In genomic region chr12:17301544-17301943, GRCh38 we compare ENCODE assay signal across 25 cellular contexts.
DNase-seq lines count a peak whose midpoint lies in the region; ATAC-seq, FAIRE-seq and TF ChIP-seq lines count a peak whose summit lies in the region.
"Had no signal": no experiment of that assay in that cellular context is flagged by ENCODE, and none has a peak within 500 bp of the region (broad histone marks: within the 10 kb centered on the region; RNA-seq: fewer than 3 reads in every experiment).

No MANE protein-coding gene starts in this region.

- no peaks in the 10 kb centered on the region for H3K79me1 ChIP-seq in trophoblast cell (ENCODE audit: low read length)

- no peak overlapping the region for H4K91ac ChIP-seq in trophoblast cell (ENCODE audit: low read depth, low read length)

- no peak for TF ChIP-seq EP300 in HepG2 (IDR thresholded peaks at IDR 0.05; ENCODE audit: low read depth in 2 of 2, low read length in 2 of 2)
- no peak for TF ChIP-seq EP300 in HepG2 (CRISPR knock-in tag; IDR thresholded peaks at IDR 0.05; ENCODE audit: borderline replicate concordance)

- no peak overlapping the region for H3K14ac ChIP-seq in trophoblast cell (ENCODE audit: low read length)

- H3K27me3 ChIP-seq in A673 (replicated peaks; ENCODE audit: insufficient read depth, low read depth, low read length, poor library complexity): no peaks in the 10 kb centered on the region
- no peaks in the 10 kb centered on the region for H3K27me3 ChIP-seq in H7 (ENCODE audit: control insufficient read depth, insufficient read depth, low read length)
- H3K27me3 ChIP-seq in NT2/D1 (ENCODE audit: insufficient read depth, insufficient read length): no peaks in the 10 kb centered on the region
- no peaks in the 10 kb centered on the region for H3K27me3 ChIP-seq in vagina
- H3K27me3 ChIP-seq in trophoblast cell (ENCODE audit: insufficient read depth, low read length): no peaks in the 10 kb centered on the region
- no peaks in the 10 kb centered on the region for H3K27me3 ChIP-seq in HepG2 (ENCODE audit: control insufficient read depth in 1 of 2, insufficient read depth in 2 of 2, low read length in 2 of 2)
- H3K27me3 ChIP-seq: BLaER1, MG63 had no signal

- FAIRE-seq in HepG2 (lab: Jason Lieb, UNC): no peak
- FAIRE-seq: GM12892, H54 had no signal

- WGBS in trophoblast cell (ENCODE audit: extremely low coverage, insufficient coverage, insufficient read length): no CpG with 5 or more reads among the region's 3 CpGs
- 7% methylated on average over 2 of the region's 3 CpGs for WGBS in HepG2 (ENCODE audit: low lambda C conversion rate)

- H3K4me1 ChIP-seq in A673 (ENCODE audit: insufficient read depth, low read length, poor library complexity, severe bottlenecking) (no peaks in the 10 kb centered on the region), NT2/D1 (ENCODE audit: insufficient read depth, insufficient read length) (no peaks in the 10 kb centered on the region), vagina (no peaks in the 10 kb centered on the region), trophoblast cell (ENCODE audit: control insufficient read depth in 1 of 2, insufficient read depth in 2 of 2, low read length in 2 of 2) (no peaks in the 10 kb centered on the region), HepG2 (ENCODE audit: insufficient read depth, low read length) (no peaks in the 10 kb centered on the region)
- H3K4me1 ChIP-seq: BLaER1 had no signal

- H4K20me1 ChIP-seq in HepG2 (ENCODE audit: insufficient read depth, low read length): no peaks in the 10 kb centered on the region
- H4K20me1 ChIP-seq: BLaER1 had no signal

- H3K9me3 ChIP-seq in A673 (ENCODE audit: low read depth, low read length, poor library complexity, severe bottlenecking) (peaks cover 7% of the 10 kb centered on the region), NT2/D1 (ENCODE audit: insufficient read depth, low read length) (peaks cover 24% of the 10 kb centered on the region), vagina (no peaks in the 10 kb centered on the region), trophoblast cell (ENCODE audit: insufficient read depth, low read depth, low read length) (peaks cover 5% of the 10 kb centered on the region), HepG2 (ENCODE audit: low read length) (peaks cover 97% of the 10 kb centered on the region)

- TF ChIP-seq POLR2A in vagina (IDR thresholded peaks at IDR 0.05): no peak
- no peak for TF ChIP-seq POLR2A in HepG2 (IDR thresholded peaks at IDR 0.05; ENCODE audit: insufficient read depth in 1 of 2, low read depth in 2 of 2, low read length in 2 of 2)

- H2AK5ac ChIP-seq in trophoblast cell (ENCODE audit: low read length): no peak overlapping the region

- H3K27ac ChIP-seq in A673 (ENCODE audit: low read depth, low read length, poor library complexity, severe bottlenecking): no peak overlapping the region
- no peak overlapping the region for H3K27ac ChIP-seq in vagina
- no peak overlapping the region for H3K27ac ChIP-seq in trophoblast cell (ENCODE audit: low read depth, low read length)
- H3K27ac ChIP-seq in HepG2 (ENCODE audit: extremely low read length, insufficient read depth, low read length): no peak overlapping the region
- H3K27ac ChIP-seq: BLaER1 had no signal

- CTCF ChIA-PET in A673 (lab: Charles Lee) (interaction anchor here (0.6 kb wide), 1 partner anchor 352 kb away, joined by 6 read pairs; no protein-coding TSS in a partner anchor), HepG2 (lab: Yijun Ruan, JAX; ENCODE audit: low intra/inter-chr PET ratio, low total read pairs) (no interaction called here)

- TF ChIP-seq RAD21 in HepG2 (CRISPR knock-in tag; IDR thresholded peaks at IDR 0.05): no peak

- in situ Hi-C loops in HepG2 (cut with HindIII; ENCODE audit: extremely low pct_ligation_motif_present, low pct_unique_long_range_greater_than_20kb): no loop called here

- H2BK5ac ChIP-seq in trophoblast cell (ENCODE audit: low read depth, low read length, poor library complexity): no peak overlapping the region

- H4K8ac ChIP-seq in trophoblast cell (ENCODE audit: low read depth, low read length): no peak overlapping the region

- H3K4me3 ChIP-seq in A673 (ENCODE audit: low read depth, low read length, poor library complexity, severe bottlenecking) (no peak overlapping the region), H7 (ENCODE audit: insufficient read depth, low read depth, low read length) (no peak overlapping the region), NT2/D1 (ENCODE audit: insufficient read length, low read depth) (no peak overlapping the region), vagina (no peak overlapping the region), trophoblast cell (ENCODE audit: low read depth, low read length) (no peak overlapping the region), HepG2 (replicated peaks in 1 of 3; ENCODE audit: insufficient read depth in 1 of 3, low read depth in 2 of 3, low read length in 3 of 3) (no peak overlapping the region)
- H3K4me3 ChIP-seq: BLaER1, MG63 had no signal

- H3K18ac ChIP-seq in trophoblast cell (ENCODE audit: low read length): no peak overlapping the region

- no peak overlapping the region for H3K9ac ChIP-seq in NT2/D1 (ENCODE audit: insufficient read length, low read depth)
- no peak overlapping the region for H3K9ac ChIP-seq in trophoblast cell (ENCODE audit: low read length)
- no peak overlapping the region for H3K9ac ChIP-seq in HepG2 (ENCODE audit: insufficient read depth, low read depth, low read length)
- H3K9ac ChIP-seq: BLaER1, SK-N-SH had no signal

- no TSS peak for BruUV-seq in A673 (replicated peaks; lab: Mats Ljungman, UMichigan)
- no TSS peak for BruUV-seq in HepG2 (replicated peaks; lab: Mats Ljungman, UMichigan)

- H3K36me3 ChIP-seq in A673 (ENCODE audit: insufficient read depth, low read length, poor library complexity, severe bottlenecking) (no peaks in the 10 kb centered on the region), H7 (replicated peaks; ENCODE audit: control insufficient read depth, insufficient read depth, low read length) (no peaks in the 10 kb centered on the region), NT2/D1 (ENCODE audit: insufficient read depth, insufficient read length, low read length) (no peaks in the 10 kb centered on the region), vagina (no peaks in the 10 kb centered on the region), trophoblast cell (ENCODE audit: control insufficient read depth in 1 of 2, insufficient read depth in 2 of 2, low read length in 2 of 2) (no peaks in the 10 kb centered on the region), HepG2 (replicated peaks in 1 of 2; ENCODE audit: control insufficient read depth in 1 of 2, insufficient read depth in 2 of 2, low read length in 2 of 2) (no peaks in the 10 kb centered on the region)
- H3K36me3 ChIP-seq: BLaER1, MG63 had no signal

- no peak overlapping the region for H2BK120ac ChIP-seq in trophoblast cell (ENCODE audit: insufficient read depth, low read length, poor library complexity)

- no peak overlapping the region for H4K12ac ChIP-seq in trophoblast cell (ENCODE audit: low read depth, low read length)

- DNase-seq in A673 (ENCODE audit: low spot score) (peak; percentile 23), H7 (peak; percentile 9), NT2/D1 (ENCODE audit: low read depth, low spot score) (peak; percentile 18), iPS-NIHi7 (ENCODE audit: extremely low spot score) (peak; percentile 11), vagina (ENCODE audit: extremely low spot score in 2 of 2) (no peak), trophoblast cell (no peak), Ammon's horn (ENCODE audit: low spot score) (no peak), HepG2 (ENCODE audit: low spot score) (no peak)
- DNase-seq: ACHN; CD4-positive, CD25-positive, alpha-beta regulatory T cell; DMS79; EL; GF-D8; IMR-90; KG1; MG63; NCI-H2029 treated with DMSO at 0.1 percent for 48 hours; PC-3; SK-N-SH; SW 1271; T-helper 17 cell; T1000 had no signal

- intact Hi-C loops in A673 (cut with micrococcal nuclease; ENCODE audit: unreplicated experiment): no loop called here
- intact Hi-C loops in vagina (cut with DNase I): no loop called here
- intact Hi-C loops in HepG2 (cut with micrococcal nuclease; ENCODE audit: unreplicated experiment): no loop called here

- H2AFZ ChIP-seq in trophoblast cell (ENCODE audit: insufficient read depth, low read length, poor library complexity) (no peak overlapping the region), HepG2 (ENCODE audit: low read length) (no peak overlapping the region)

- POLR2A ChIA-PET in A673 (lab: Charles Lee; ENCODE audit: low non-redundant PET) (no interaction called here), HepG2 (lab: Yijun Ruan, JAX) (no interaction called here)

- TF ChIP-seq CTCF in A673 (conservative IDR thresholded peaks at IDR 0.05; ENCODE audit: low read depth, low read length) (0 out of 2 replicates have a peak, but pooled peaks have one; percentile 28), vagina (IDR thresholded peaks at IDR 0.05) (no peak), HepG2 (CRISPR knock-in tag; IDR thresholded peaks at IDR 0.05) (no peak)

- H3K4me2 ChIP-seq in trophoblast cell (ENCODE audit: low read length) (no peak overlapping the region), HepG2 (ENCODE audit: low read depth, low read length) (no peak overlapping the region)
- H3K4me2 ChIP-seq: BLaER1, SK-N-SH had no signal

- no peak overlapping the region for H3K4ac ChIP-seq in trophoblast cell (ENCODE audit: low read depth, low read length)

- H2BK12ac ChIP-seq in trophoblast cell (ENCODE audit: low read length): no peak overlapping the region

- no peak for ATAC-seq in HepG2
- ATAC-seq: PC-3, T-helper 17 cell had no signal

- no peak overlapping the region for H3K23ac ChIP-seq in trophoblast cell (ENCODE audit: low read length)

- no peaks in the 10 kb centered on the region for H3K79me2 ChIP-seq in trophoblast cell (ENCODE audit: control insufficient read depth, insufficient read depth, low read length, poor library complexity)
- H3K79me2 ChIP-seq in HepG2 (ENCODE audit: insufficient read depth, low read length): no peaks in the 10 kb centered on the region

TF ChIP-seq in HepG2, 621 proteins besides CTCF, POLR2A, EP300 and RAD21 (continues in another document):
- no peak for TF ChIP-seq KDM5A (IDR thresholded peaks at IDR 0.05; ENCODE audit: borderline replicate concordance, low read length)
- no peak for TF ChIP-seq MBD4 (IDR thresholded peaks at IDR 0.05; ENCODE audit: borderline replicate concordance, low read length)
- TF ChIP-seq NPAS2 (CRISPR knock-in tag; IDR thresholded peaks at IDR 0.05; ENCODE audit: borderline replicate concordance): no peak
- no peak for TF ChIP-seq RAD51 (IDR thresholded peaks at IDR 0.05; ENCODE audit: borderline replicate concordance)
- TF ChIP-seq ZNF776 (CRISPR knock-in tag; IDR thresholded peaks at IDR 0.05): no peak
- TF ChIP-seq SNRNP70 (IDR thresholded peaks at IDR 0.05; ENCODE audit: low read depth, low read length): no peak
- no peak for TF ChIP-seq THYN1 (CRISPR knock-in tag; IDR thresholded peaks at IDR 0.05; ENCODE audit: borderline replicate concordance, low read depth)
- TF ChIP-seq ZNF670 (CRISPR knock-in tag; IDR thresholded peaks at IDR 0.05; ENCODE audit: borderline replicate concordance): no peak
- no peak for TF ChIP-seq ZC3H4 (CRISPR knock-in tag; IDR thresholded peaks at IDR 0.05; ENCODE audit: borderline replicate concordance)
- no peak for TF ChIP-seq NR2F1 (CRISPR knock-in tag; IDR thresholded peaks at IDR 0.05)
- TF ChIP-seq HDAC6 (IDR thresholded peaks at IDR 0.05; ENCODE audit: low read depth, low read length): no peak
- no peak for TF ChIP-seq HCFC1 (IDR thresholded peaks at IDR 0.05; ENCODE audit: low read depth, low read length)

Comparison
In these comparisons a context has a peak if more than half of its experiments do, and no peak if none do; other contexts are left out.
1. DNase-seq: peak in A673 (single experiment), H7 (single experiment), NT2/D1 (single experiment) and iPS-NIHi7 (single experiment); none in vagina (0 of 2), trophoblast cell (0 of 2), Ammon's horn (single experiment) and HepG2 (single experiment).